24 cellular contexts compared by ENCODE assay signal in the genomic region with DNA sequence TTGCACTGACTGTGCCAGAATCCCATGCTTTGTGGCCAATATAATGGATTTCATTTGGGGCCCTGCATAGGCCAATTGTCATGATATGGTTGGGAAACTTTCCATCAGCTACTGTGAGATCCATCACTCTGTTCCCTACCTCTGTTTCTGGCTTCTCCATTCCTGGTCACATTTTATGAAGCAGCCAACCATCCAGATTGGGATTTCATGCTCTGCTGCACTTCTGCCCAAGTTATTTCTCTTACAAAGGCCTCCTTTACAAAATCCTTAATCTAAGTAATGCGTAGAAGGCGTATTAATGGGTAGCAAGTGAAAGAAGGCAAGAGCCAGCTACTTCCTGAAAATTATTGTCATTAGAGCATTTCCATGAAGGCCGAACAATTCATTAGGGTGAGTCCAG.
"Had no signal": no experiment of that assay in that cellular context is flagged by ENCODE, and none has a peak within 500 bp of the region (broad histone marks: within the 10 kb centered on the region; RNA-seq: fewer than 3 reads in every experiment).

No MANE protein-coding gene starts in this region.

- H3K36me3 Mint-ChIP-seq: activated naive CD8-positive, alpha-beta T cell; stimulated activated effector memory CD8-positive, alpha-beta T cell treated with anti-CD3 and anti-CD28 coated beads, Interleukin-12 subunit alpha, Interleukin-12 subunit beta, amount 100 ng/mL, for 72 hours had no signal

- H3K4me3 Mint-ChIP-seq: activated CD4-positive, alpha-beta T cell treated with anti-CD3 and anti-CD28 coated beads for 36 hours; activated naive CD8-positive, alpha-beta T cell; nephron progenitor cell; stimulated activated effector memory CD8-positive, alpha-beta T cell treated with anti-CD3 and anti-CD28 coated beads, Interleukin-12 subunit alpha, Interleukin-12 subunit beta, amount 100 ng/mL, for 72 hours; stimulated activated naive CD8-positive, alpha-beta T cell treated with anti-CD3 and anti-CD28 coated beads, Interleukin-15, Interleukin-2, amounts not matched to agents 100 ng/mL and 50 ng/mL, for 24 hours; T-helper 2 cell treated with Interferon-gamma antibody and Interleukin-4, amounts not matched to agents 5 μg/mL and 100 μg/mL, for 36 hours had no signal

- H3K9me3 Mint-ChIP-seq: stimulated activated effector memory CD8-positive, alpha-beta T cell treated with anti-CD3 and anti-CD28 coated beads, Interleukin-12 subunit alpha, Interleukin-12 subunit beta, amount 100 ng/mL, for 72 hours; stimulated activated naive CD8-positive, alpha-beta T cell treated with anti-CD3 and anti-CD28 coated beads, Interleukin-15, Interleukin-2, amounts not matched to agents 100 ng/mL and 50 ng/mL, for 24 hours had no signal

- ATAC-seq: activated CD4-positive, alpha-beta T cell treated with anti-CD3 and anti-CD28 coated beads for 36 hours; pancreas; stimulated activated effector memory CD8-positive, alpha-beta T cell treated with anti-CD3 and anti-CD28 coated beads, Interleukin-12 subunit alpha, Interleukin-12 subunit beta, amount 100 ng/mL, for 72 hours had no signal

- H3K4me1 Mint-ChIP-seq: activated CD4-positive, alpha-beta T cell treated with anti-CD3 and anti-CD28 coated beads for 36 hours; nephron progenitor cell; stimulated activated effector memory CD8-positive, alpha-beta T cell treated with anti-CD3 and anti-CD28 coated beads, Interleukin-12 subunit alpha, Interleukin-12 subunit beta, amount 100 ng/mL, for 72 hours had no signal

- H3K27me3 ChIP-seq: brain microvascular endothelial cell, esophagus squamous epithelium, pancreas, sigmoid colon had no signal

- H3K27ac ChIP-seq: brain microvascular endothelial cell, esophagus squamous epithelium, pancreas, prostate gland, sigmoid colon, thoracic aorta had no signal

- H3K27me3 Mint-ChIP-seq: activated naive CD8-positive, alpha-beta T cell; stimulated activated naive CD8-positive, alpha-beta T cell treated with anti-CD3 and anti-CD28 coated beads, Interleukin-15, Interleukin-2, amounts not matched to agents 100 ng/mL and 50 ng/mL, for 24 hours had no signal

- H3K27ac Mint-ChIP-seq: activated CD4-positive, alpha-beta T cell treated with anti-CD3 and anti-CD28 coated beads for 36 hours; activated naive CD8-positive, alpha-beta T cell; nephron progenitor cell; stimulated activated effector memory CD8-positive, alpha-beta T cell treated with anti-CD3 and anti-CD28 coated beads, Interleukin-12 subunit alpha, Interleukin-12 subunit beta, amount 100 ng/mL, for 72 hours; stimulated activated naive CD8-positive, alpha-beta T cell treated with anti-CD3 and anti-CD28 coated beads, Interleukin-15, Interleukin-2, amounts not matched to agents 100 ng/mL and 50 ng/mL, for 24 hours; T-helper 2 cell treated with Interferon-gamma antibody and Interleukin-4, amounts not matched to agents 5 μg/mL and 100 μg/mL, for 36 hours had no signal

- H3K4me3 ChIP-seq: esophagus squamous epithelium, pancreas, prostate gland, sigmoid colon, thoracic aorta had no signal

- H3K9me3 ChIP-seq: esophagus squamous epithelium, pancreas, prostate gland, sigmoid colon, thoracic aorta had no signal

- H3K36me3 ChIP-seq: brain microvascular endothelial cell, esophagus squamous epithelium, pancreas, prostate gland, sigmoid colon, thoracic aorta had no signal

- H3K4me1 ChIP-seq: esophagus squamous epithelium, pancreas, prostate gland, sigmoid colon had no signal

- DNase-seq: activated CD4-positive, alpha-beta T cell treated with anti-CD3 and anti-CD28 coated beads for 36 hours; activated CD4-positive, alpha-beta T cell treated with anti-CD3 and anti-CD28 coated beads, Interleukin-2, amount 50 U/mL, for 4 hours; activated CD4-positive, CD25-positive, alpha-beta regulatory T cell; activated effector memory CD4-positive, alpha-beta T cell treated with Interleukin-2 at 50 U/mL for 16 hours; activated naive CD4-positive, alpha-beta T cell treated with Interleukin-2 at 50 U/mL for 16 hours; activated T-cell treated with anti-CD3 and anti-CD28 coated beads for 4 hours; anterior cingulate cortex; brain microvascular endothelial cell; esophagus squamous epithelium; foreskin melanocyte; mammary epithelial cell; nephron progenitor cell; pancreas; retina; sigmoid colon; small intestine; stimulated activated CD4-positive, alpha-beta T cell treated with anti-CD3 and anti-CD28 coated beads, Interleukin-4, amount 100 ng/mL, for 24 hours; trophoblast cell had no signal
